ENCODE assay signal across 1 cellular context in genomic region chr14:49586673-49587460, GRCh38.
TF ChIP-seq lines count a peak whose summit lies in the region.

No MANE protein-coding gene starts in this region.

TF ChIP-seq in H1, 55 proteins besides CTCF, POLR2A, EP300 and RAD21:
- TF ChIP-seq HDAC2 (IDR thresholded peaks at IDR 0.05; ENCODE audit: borderline replicate concordance in 1 of 2, low read depth in 2 of 2, low read length in 2 of 2) (no peak), KDM1A (IDR thresholded peaks at IDR 0.05; ENCODE audit: borderline replicate concordance, low read length) (peak; percentile 87; the same call in 1 of the 2 replicates), ASH2L (IDR thresholded peaks at IDR 0.05; ENCODE audit: low read length) (peak; percentile 66), TEAD4 (IDR thresholded peaks at IDR 0.05; ENCODE audit: low read depth, low read length) (0 out of 2 replicates have a peak, but pooled peaks have one; percentile 17), BACH1 (IDR thresholded peaks at IDR 0.05; ENCODE audit: low read length) (no peak), SRF (IDR thresholded peaks at IDR 0.05; ENCODE audit: low read depth, low read length) (no peak), USF2 (IDR thresholded peaks at IDR 0.05; ENCODE audit: low read length) (no peak)
- TF ChIP-seq, protein P1, sequence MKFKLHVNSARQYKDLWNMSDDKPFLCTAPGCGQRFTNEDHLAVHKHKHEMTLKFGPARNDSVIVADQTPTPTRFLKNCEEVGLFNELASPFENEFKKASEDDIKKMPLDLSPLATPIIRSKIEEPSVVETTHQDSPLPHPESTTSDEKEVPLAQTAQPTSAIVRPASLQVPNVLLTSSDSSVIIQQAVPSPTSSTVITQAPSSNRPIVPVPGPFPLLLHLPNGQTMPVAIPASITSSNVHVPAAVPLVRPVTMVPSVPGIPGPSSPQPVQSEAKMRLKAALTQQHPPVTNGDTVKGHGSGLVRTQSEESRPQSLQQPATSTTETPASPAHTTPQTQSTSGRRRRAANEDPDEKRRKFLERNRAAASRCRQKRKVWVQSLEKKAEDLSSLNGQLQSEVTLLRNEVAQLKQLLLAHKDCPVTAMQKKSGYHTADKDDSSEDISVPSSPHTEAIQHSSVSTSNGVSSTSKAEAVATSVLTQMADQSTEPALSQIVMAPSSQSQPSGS (IDR thresholded peaks at IDR 0.05; ENCODE audit: low read length): peak; percentile 93
